In the genomic region with DNA sequence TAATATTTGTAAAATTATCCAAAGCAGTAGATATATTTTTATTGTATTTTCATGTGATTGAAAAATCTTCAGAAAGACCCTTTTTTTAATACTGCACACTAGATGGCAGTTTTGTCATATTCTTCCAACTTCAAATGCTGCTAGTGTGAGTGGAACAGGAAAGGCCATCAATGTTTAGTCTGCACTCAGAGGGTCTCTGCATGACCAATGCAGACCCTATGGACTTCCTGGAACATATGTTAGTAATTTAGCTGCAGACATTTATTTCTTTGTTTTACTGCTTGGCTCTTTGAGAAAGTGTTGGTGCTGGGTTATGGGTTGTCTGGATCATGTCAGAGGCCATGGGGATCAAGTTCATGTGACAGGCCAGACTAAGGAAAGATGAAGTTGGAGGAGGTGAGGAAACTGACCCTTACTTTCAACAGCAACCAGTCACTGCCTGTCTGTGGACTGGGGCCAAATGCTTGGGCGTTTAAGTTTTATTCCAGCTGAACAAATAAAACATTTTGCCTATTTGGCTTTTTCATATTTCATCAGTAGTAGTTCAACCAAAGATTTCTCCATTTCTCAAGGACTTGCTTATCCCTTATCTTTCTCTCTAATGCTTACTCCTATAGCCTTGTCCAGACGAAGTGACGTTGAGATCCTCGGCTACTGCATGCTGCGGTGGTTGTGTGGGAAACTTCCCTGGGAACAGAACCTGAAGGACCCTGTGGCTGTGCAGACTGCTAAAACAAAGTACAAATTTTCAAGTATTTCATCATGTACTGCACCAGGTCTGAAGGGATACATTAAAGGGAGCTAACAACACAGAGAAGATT, we compare ENCODE assay signal across 9 cellular contexts.
DNase-seq lines count a peak whose midpoint lies in the region; ATAC-seq, FAIRE-seq and TF ChIP-seq lines count a peak whose summit lies in the region.
"Had no signal": no experiment of that assay in that cellular context is flagged by ENCODE, and none has a peak within 500 bp of the region (broad histone marks: within the 10 kb centered on the region; RNA-seq: fewer than 3 reads in every experiment).

No MANE protein-coding gene starts in this region.

- DNase-seq in H9 = no peak
- peak; percentile 69 for DNase-seq in astrocyte (ENCODE audit: low read depth)
- no peak for DNase-seq in keratinocyte (ENCODE audit: low read depth, low spot score)
- no peak for DNase-seq in NCI-H1048 (lab: John Stamatoyannopoulos, UW)
- DNase-seq: NCI-H2029 treated with DMSO at 0.1 percent for 48 hours had no signal

- no peak overlapping the region for H4K5ac ChIP-seq in H9 (ENCODE audit: insufficient read length, low read depth, low read length)

- no peaks in the 10 kb centered on the region for H3K27me3 Mint-ChIP-seq in H9 (ENCODE audit: low read depth)
- H3K27me3 Mint-ChIP-seq in astrocyte (ENCODE audit: low read depth, unreplicated experiment) = no peaks in the 10 kb centered on the region

- no peak overlapping the region for H2BK120ac ChIP-seq in H9 (ENCODE audit: low read depth, low read length, poor library complexity, severe bottlenecking)

- dilution Hi-C loops in keratinocyte (cut with MboI; ENCODE audit: extremely low pct_ligation_motif_present, low sequenced_read_pairs) = no loop called here

- H3K27ac ChIP-seq in 22Rv1 (no peak overlapping the region), H9 (ENCODE audit: insufficient read length, low read depth, low read length) (no peak overlapping the region), astrocyte (ENCODE audit: low read depth, low read length) (no peak overlapping the region), keratinocyte (ENCODE audit: control insufficient read depth, insufficient read depth, low read length) (no peak overlapping the region)

- H4K8ac ChIP-seq in H9 (replicated peaks; ENCODE audit: insufficient read length, low read depth, low read length) = no peak overlapping the region

- no peak overlapping the region for H4K91ac ChIP-seq in H9 (ENCODE audit: insufficient read length, low read depth, low read length)

- H2AK5ac ChIP-seq in H9 (ENCODE audit: insufficient read length, low read length) = no peak overlapping the region

- no CpG with 5 or more reads among the region's 5 CpGs for WGBS in H9 (ENCODE audit: extremely low coverage, insufficient read length, low lambda C conversion rate)

- H3K4me3 Mint-ChIP-seq in H9 (no peak overlapping the region), astrocyte (ENCODE audit: unreplicated experiment) (no peak overlapping the region)

- no peak for FAIRE-seq in astrocyte (lab: Jason Lieb, UNC)
- peak; percentile 55 for FAIRE-seq in keratinocyte (lab: Jason Lieb, UNC)

- no peak overlapping the region for H2BK20ac ChIP-seq in H9 (ENCODE audit: low read depth, low read length, poor library complexity, severe bottlenecking)

- H3T11ph ChIP-seq in H9 (ENCODE audit: low read length) = no peak overlapping the region

- H3K4me3 ChIP-seq in astrocyte (ENCODE audit: insufficient read depth, low read depth, low read length) = no peak overlapping the region
- no peak overlapping the region for H3K4me3 ChIP-seq in keratinocyte (ENCODE audit: control insufficient read depth in 2 of 3, extremely low read depth in 1 of 3, insufficient read depth in 2 of 3, low read depth in 1 of 3, low read length in 3 of 3)

- no peak overlapping the region for H3K14ac ChIP-seq in H9 (ENCODE audit: insufficient read depth, low read length)

- no peak overlapping the region for H3K23ac ChIP-seq in H9 (ENCODE audit: insufficient read length, low read depth, low read length)

- no peak overlapping the region for H2BK5ac ChIP-seq in H9 (ENCODE audit: insufficient read length, low read length)

- H3K79me2 ChIP-seq in H9 (ENCODE audit: insufficient read depth, low read length) = no peaks in the 10 kb centered on the region
- no peaks in the 10 kb centered on the region for H3K79me2 ChIP-seq in astrocyte (ENCODE audit: insufficient read depth, low read length)
- H3K79me2 ChIP-seq in keratinocyte (ENCODE audit: control insufficient read depth, insufficient read depth, low read length) = no peaks in the 10 kb centered on the region

- H3K4me1 Mint-ChIP-seq in H9 (peaks cover 3% of the 10 kb centered on the region in 2 experiments; a peak in 3 of 4 replicates), astrocyte (ENCODE audit: low read depth, unreplicated experiment) (peaks cover 6% of the 10 kb centered on the region)

- H3K4ac ChIP-seq in H9 (ENCODE audit: low read depth, low read length) = no peak overlapping the region

- no peak overlapping the region for H2BK12ac ChIP-seq in H9 (ENCODE audit: insufficient read length, low read depth, low read length)

- no peaks in the 10 kb centered on the region for H3K4me1 ChIP-seq in H9 (ENCODE audit: insufficient read depth, low read length)
- no peaks in the 10 kb centered on the region for H3K4me1 ChIP-seq in astrocyte (ENCODE audit: insufficient read depth, low read length)
- no peaks in the 10 kb centered on the region for H3K4me1 ChIP-seq in keratinocyte (ENCODE audit: control insufficient read depth, extremely low read depth, insufficient read depth, low read length)

- H3K27ac Mint-ChIP-seq in H9 (peak overlapping the region; percentile 64 to 78 (median 68); a peak in 5 of 7 replicates), astrocyte (ENCODE audit: unreplicated experiment) (peak overlapping the region; percentile 49)

- no peaks in the 10 kb centered on the region for H3K27me3 ChIP-seq in H9 (ENCODE audit: insufficient read depth, low read length)
- H3K27me3 ChIP-seq in astrocyte (ENCODE audit: insufficient read depth, low read length) = no peaks in the 10 kb centered on the region
- H3K27me3 ChIP-seq in keratinocyte (ENCODE audit: control insufficient read depth, extremely low read depth, insufficient read depth, low read length) = no peaks in the 10 kb centered on the region

- no peak overlapping the region for H2BK15ac ChIP-seq in H9 (ENCODE audit: low read depth, low read length)

- no peak for ATAC-seq in GM19452 (IDR thresholded peaks at IDR 0.05; ENCODE audit: unreplicated experiment)
- ATAC-seq in GM18520 (IDR thresholded peaks at IDR 0.05; ENCODE audit: unreplicated experiment) = no peak
- no peak for ATAC-seq in GM19328 (IDR thresholded peaks at IDR 0.05; ENCODE audit: unreplicated experiment)

- H3K9me3 ChIP-seq in H9 (ENCODE audit: control insufficient read depth, low read depth, low read length) (no peaks in the 10 kb centered on the region), astrocyte (ENCODE audit: insufficient read depth, low read depth, low read length) (no peaks in the 10 kb centered on the region), keratinocyte (ENCODE audit: control insufficient read depth, low read depth, low read length) (no peaks in the 10 kb centered on the region)

- no peaks in the 10 kb centered on the region for H3K9me1 ChIP-seq in keratinocyte (ENCODE audit: control insufficient read depth, extremely low read depth, insufficient read depth, low read length)

- H3K4me2 ChIP-seq in H9 (ENCODE audit: insufficient read depth, insufficient read length, low read length) (no peak overlapping the region), astrocyte (ENCODE audit: low read length) (no peak overlapping the region), keratinocyte (ENCODE audit: control insufficient read depth, extremely low read depth, insufficient read depth, low read depth, low read length) (no peak overlapping the region)

- no peak overlapping the region for H2AFZ ChIP-seq in H9 (ENCODE audit: low read length)
- H2AFZ ChIP-seq in astrocyte (ENCODE audit: low read depth, low read length) = no peak overlapping the region
- H2AFZ ChIP-seq in keratinocyte (ENCODE audit: control insufficient read depth, low read length) = no peak overlapping the region

- no peak overlapping the region for H3K18ac ChIP-seq in H9 (ENCODE audit: insufficient read length, low read depth, low read length)

- no peaks in the 10 kb centered on the region for H3K36me3 ChIP-seq in astrocyte (ENCODE audit: insufficient read depth, low read length)
- no peaks in the 10 kb centered on the region for H3K36me3 ChIP-seq in keratinocyte (ENCODE audit: control insufficient read depth in 2 of 2, extremely low read depth in 1 of 2, insufficient read depth in 2 of 2, low read length in 2 of 2)

- H4K20me1 ChIP-seq in H9 (ENCODE audit: control insufficient read depth, insufficient read depth, insufficient read length) (no peaks in the 10 kb centered on the region), astrocyte (ENCODE audit: insufficient read depth, low read length) (no peaks in the 10 kb centered on the region), keratinocyte (ENCODE audit: control insufficient read depth, extremely low read depth, insufficient read depth, low read length) (no peaks in the 10 kb centered on the region)

- H3K36me3 Mint-ChIP-seq in H9 (ENCODE audit: insufficient read depth in 1 of 3, low read depth in 3 of 3) (peaks cover 4 to 7% (median 5%) of the 10 kb centered on the region in 3 experiments; a peak in 5 of 7 replicates), astrocyte (ENCODE audit: low read depth, unreplicated experiment) (no peaks in the 10 kb centered on the region)

- H3K56ac ChIP-seq in H9 (ENCODE audit: insufficient read length, low read depth, low read length) = no peak overlapping the region

- TF ChIP-seq CTCF in 22Rv1 (IDR thresholded peaks at IDR 0.05) (peak; percentile 18; the same call in 1 of the 2 replicates), H9 (conservative IDR thresholded peaks at IDR 0.05) (peak; percentile 31; the same call in 1 of the 3 replicates), astrocyte (IDR thresholded peaks at IDR 0.05; ENCODE audit: insufficient read depth, low read depth, low read length) (no peak), keratinocyte (optimal IDR thresholded peaks at IDR 0.05 in 1 of 3, IDR thresholded peaks at IDR 0.05 in 1 of 3, conservative IDR thresholded peaks at IDR 0.05 in 1 of 3; ENCODE audit: extremely low read depth in 1 of 3, insufficient read depth in 2 of 3, low read length in 3 of 3) (no peak)

- no peaks in the 10 kb centered on the region for H3K23me2 ChIP-seq in H9 (ENCODE audit: insufficient read length, low read depth, low read length, poor library complexity, severe bottlenecking)

- no peaks in the 10 kb centered on the region for H3K9me3 Mint-ChIP-seq in H9
- no peaks in the 10 kb centered on the region for H3K9me3 Mint-ChIP-seq in astrocyte (ENCODE audit: unreplicated experiment)

- H3K9ac ChIP-seq in H9 (ENCODE audit: extremely low read depth, insufficient read length, low read length) (no peak overlapping the region), astrocyte (ENCODE audit: low read length) (no peak overlapping the region), keratinocyte (ENCODE audit: control insufficient read depth, extremely low read depth, insufficient read depth, low read length) (no peak overlapping the region)

- H3K79me1 ChIP-seq in H9 (ENCODE audit: insufficient read depth, low read depth, low read length, poor library complexity, severe bottlenecking) = no peaks in the 10 kb centered on the region

Comparison
In these comparisons a context has a peak if more than half of its experiments do, and no peak if none do; other contexts are left out.
1. CTCF ChIP-seq: peak in 22Rv1 (single experiment) and H9 (single experiment); none in astrocyte (single experiment) and keratinocyte (0 of 3).